ENCODE assay signal across 8 cellular contexts in genomic region chr6:142155895-142156757, GRCh38. TPM values are rescaled to one million over a fixed set of nuclear protein-coding genes. Genes with fewer than 3 reads are reported as not detected.
DNase-seq lines count a peak whose midpoint lies in the region; ATAC-seq and TF ChIP-seq lines count a peak whose summit lies in the region.

No MANE protein-coding gene starts in this region.

- no peaks in the 10 kb centered on the region for H3K9me3 Mint-ChIP-seq in activated T-helper 17 cell treated with anti-CD3 and anti-CD28 coated beads, Interleukin-2, amount 50 U/mL, for 72 hours

- peak overlapping the region; percentile 19 for H2BK5ac ChIP-seq in IMR-90 (ENCODE audit: low read depth, low read length, poor library complexity, severe bottlenecking)

- no peak overlapping the region for H3K27ac ChIP-seq in IMR-90 (ENCODE audit: insufficient read depth, low read length)
- H3K27ac ChIP-seq in tibial artery, result peak overlapping the region in 1 of 2 donors; percentile 14

- TF ChIP-seq RAD21 in IMR-90 (IDR thresholded peaks at IDR 0.05; ENCODE audit: low read length), result peak; percentile 39

- no peak overlapping the region for H2BK15ac ChIP-seq in IMR-90 (ENCODE audit: low read depth, low read length)

- no peak overlapping the region for H2BK20ac ChIP-seq in IMR-90 (ENCODE audit: low read depth, low read length)

- H3K56ac ChIP-seq in IMR-90 (ENCODE audit: extremely low read depth, insufficient read depth, low read length), result no peak overlapping the region

- no peak overlapping the region for H3K18ac ChIP-seq in IMR-90 (ENCODE audit: low read depth, low read length)

- peak; percentile 55 for DNase-seq in ACHN
- peak; percentile 37 for DNase-seq in IMR-90
- peak; percentile 31 for DNase-seq in iPS-NIHi7 (ENCODE audit: extremely low spot score)
- DNase-seq in tibial artery, result no peak

- dilution Hi-C loops in IMR-90 (cut with HindIII; ENCODE audit: low sequenced_read_pairs, unreplicated experiment), result no loop called here

- CTCF ChIA-PET in IMR-90 (lab: Yijun Ruan, JAX), result interaction anchor here (0.7 to 1.4 kb wide), 4 partner anchors 9 to 319 kb away, joined by 3 to 4 read pairs (median 4); partner anchors contain the start of genes NMBR and VTA1

- no peaks in the 10 kb centered on the region for H3K9me3 ChIP-seq in IMR-90 (ENCODE audit: control insufficient read depth, insufficient read depth, low read length)
- H3K9me3 ChIP-seq in tibial artery, result no peaks in the 10 kb centered on the region

- TF ChIP-seq CTCF in IMR-90 (conservative IDR thresholded peaks at IDR 0.05; ENCODE audit: low read depth, low read length), result peak; percentile 53
- peak; percentile 30 to 39 for TF ChIP-seq CTCF in tibial artery (IDR thresholded peaks at IDR 0.05)

- H2AK9ac ChIP-seq in IMR-90 (replicated peaks; ENCODE audit: low read depth, low read length, poor library complexity), result no peak overlapping the region

- H3K27me3 Mint-ChIP-seq in activated T-helper 17 cell treated with anti-CD3 and anti-CD28 coated beads, Interleukin-2, amount 50 U/mL, for 72 hours, result no peaks in the 10 kb centered on the region

- H3K4me1 Mint-ChIP-seq in activated T-helper 17 cell treated with anti-CD3 and anti-CD28 coated beads, Interleukin-2, amount 50 U/mL, for 72 hours, result peaks cover 34% of the 10 kb centered on the region

- TF ChIP-seq POLR2A in IMR-90 (IDR thresholded peaks at IDR 0.05; ENCODE audit: low read depth, low read length), result no peak

- H3K4me3 Mint-ChIP-seq in activated T-helper 17 cell treated with anti-CD3 and anti-CD28 coated beads, Interleukin-2, amount 50 U/mL, for 72 hours, result peak overlapping the region; percentile 19

- H3K4me1 ChIP-seq in IMR-90 (ENCODE audit: control insufficient read depth, insufficient read depth, low read length) (no peaks in the 10 kb centered on the region; the same call in 1 of the 2 replicates), tibial artery (peaks cover 0 to 34% (median 10%) of the 10 kb centered on the region in 4 donors)

- H3K27ac Mint-ChIP-seq in activated T-helper 17 cell treated with anti-CD3 and anti-CD28 coated beads, Interleukin-2, amount 50 U/mL, for 72 hours, result peak overlapping the region; percentile 18

- H2BK120ac ChIP-seq in IMR-90 (ENCODE audit: low read depth, low read length), result no peak overlapping the region

- H3K4me2 ChIP-seq in IMR-90 (ENCODE audit: low read depth, low read length), result peak overlapping the region; percentile 73; the same call in 1 of the 2 replicates

- POLR2A ChIA-PET in IMR-90 (lab: Charles Lee; ENCODE audit: unreplicated experiment), result no interaction called here

- peak; percentile 46 for ATAC-seq in GM18508 (IDR thresholded peaks at IDR 0.05; ENCODE audit: insufficient read depth, unreplicated experiment)
- ATAC-seq in IMR-90 (ENCODE audit: low read depth), result peak; percentile 46; the same call in 1 of the 2 replicates
- no peak for ATAC-seq in activated T-helper 17 cell treated with anti-CD3 and anti-CD28 coated beads, Interleukin-2, amount 50 U/mL, for 72 hours (replicated peaks)
- no peak for ATAC-seq in GM21717 (IDR thresholded peaks at IDR 0.05; ENCODE audit: unreplicated experiment)
- no peak for ATAC-seq in GM19395 (IDR thresholded peaks at IDR 0.05; ENCODE audit: unreplicated experiment)

- H3K79me1 ChIP-seq in IMR-90 (ENCODE audit: low read depth in 1 of 2, low read length in 2 of 2), result peaks cover 10 to 40% of the 10 kb centered on the region in 2 experiments

- no peak overlapping the region for H2AFZ ChIP-seq in IMR-90 (replicated peaks; ENCODE audit: low read length, poor library complexity)

- no peak overlapping the region; the same call in 1 of the 2 replicates for H3K23ac ChIP-seq in IMR-90 (ENCODE audit: low read depth, low read length)

- H3K4ac ChIP-seq in IMR-90 (ENCODE audit: low read depth, low read length), result no peak overlapping the region

- peak overlapping the region in 1 of 2 experiments; percentile 4; a peak in 1 of 4 replicates for H4K8ac ChIP-seq in IMR-90 (ENCODE audit: low read depth in 2 of 2, low read length in 2 of 2)

- in situ Hi-C loops in ACHN (cut with HindIII; ENCODE audit: low pct_ligation_motif_present, low pct_unique_long_range_greater_than_20kb, low sequenced_read_pairs) (no loop called here), IMR-90 (cut with MboI; ENCODE audit: low sequenced_read_pairs) (no loop called here)

- no peak overlapping the region for H2AK5ac ChIP-seq in IMR-90 (ENCODE audit: low read depth, low read length)

- H3K9me1 ChIP-seq in IMR-90 (ENCODE audit: insufficient read depth, low read length), result no peaks in the 10 kb centered on the region

- H4K91ac ChIP-seq in IMR-90 (ENCODE audit: insufficient read depth, low read depth, low read length), result no peak overlapping the region

- BruUV-seq in IMR-90 (replicated peaks; lab: Mats Ljungman, UMichigan), result no TSS peak

- H4K5ac ChIP-seq in IMR-90 (ENCODE audit: low read depth, low read length), result no peak overlapping the region

- no peak overlapping the region for H3K9ac ChIP-seq in IMR-90 (ENCODE audit: low read depth, low read length)

- H3K36me3 ChIP-seq in IMR-90 (ENCODE audit: control insufficient read depth, insufficient read depth, low read length), result no peaks in the 10 kb centered on the region
- no peaks in the 10 kb centered on the region for H3K36me3 ChIP-seq in tibial artery

- no peak overlapping the region for H3K14ac ChIP-seq in IMR-90 (replicated peaks; ENCODE audit: low read depth, low read length)

- H3K27me3 ChIP-seq in IMR-90 (ENCODE audit: control insufficient read depth, insufficient read depth, low read length) (no peaks in the 10 kb centered on the region), tibial artery (no peaks in the 10 kb centered on the region)

- H3K36me3 Mint-ChIP-seq in activated T-helper 17 cell treated with anti-CD3 and anti-CD28 coated beads, Interleukin-2, amount 50 U/mL, for 72 hours (ENCODE audit: low read depth), result peaks cover 23% of the 10 kb centered on the region

- H4K20me1 ChIP-seq in IMR-90 (ENCODE audit: insufficient read depth, low read length), result no peaks in the 10 kb centered on the region; the same call in 1 of the 2 replicates

- intact Hi-C loops in IMR-90 (cut with micrococcal nuclease) (no loop called here), tibial artery (cut with DNase I; ENCODE audit: low total_unique reads) (no loop called here)

- H3K4me3 ChIP-seq in IMR-90 (ENCODE audit: insufficient read depth, low read depth, low read length) (no peak overlapping the region), tibial artery (no peak overlapping the region)

- WGBS in IMR-90 (ENCODE audit: extremely low coverage in 2 of 2, insufficient read length in 1 of 2), 2 experiments, result 52% methylated on average over 2 of the region's 5 CpGs; no CpG with 5 or more reads in 1 of the 2 experiments

TF ChIP-seq in IMR-90, 13 proteins besides CTCF, POLR2A, EP300 and RAD21:
- TF ChIP-seq SMC3 (IDR thresholded peaks at IDR 0.05; ENCODE audit: low read depth, low read length) (peak; percentile 32; the same call in 1 of the 2 replicates), MAZ (IDR thresholded peaks at IDR 0.05; ENCODE audit: borderline replicate concordance, low read depth, low read length) (no peak)

RNA-seq across cellular contexts. Expression of gene VTA1, which starts 9.1 kb away (rescaled TPM):
- total RNA-seq in IMR-90 (2012; rRNA removed), result 104 and 120 TPM in 2 replicates
- 60.3 and 60.9 TPM in 2 replicates for polyA plus RNA-seq in IMR-90 (2012; rRNA removed)
- 18.8 and 20.3 TPM in 2 replicates for polyA plus RNA-seq in IMR-90 (2012; cell fraction: cytosol; rRNA removed)
- polyA plus RNA-seq in IMR-90 (2012; cell fraction: nucleus; rRNA removed; ENCODE audit: low replicate concordance), result 5.4 and 36.7 TPM in 2 replicates
- total RNA-seq in activated T-helper 17 cell treated with anti-CD3 and anti-CD28 coated beads, Interleukin-2, amount 50 U/mL, for 72 hours, result 10 to 100 TPM; 40.6 to 49.0 TPM

RNA-seq across cellular contexts. Expression of gene NMBR, which starts 9.2 kb away (rescaled TPM):
- total RNA-seq in IMR-90 (2012; rRNA removed), result not detected in 2 replicates
- not detected in 2 replicates for polyA plus RNA-seq in IMR-90 (2012; rRNA removed)
- not detected in 2 replicates for polyA plus RNA-seq in IMR-90 (2012; cell fraction: cytosol; rRNA removed)
- polyA plus RNA-seq in IMR-90 (2012; cell fraction: nucleus; rRNA removed; ENCODE audit: low replicate concordance), result not detected in 2 replicates
- not detected for total RNA-seq in activated T-helper 17 cell treated with anti-CD3 and anti-CD28 coated beads, Interleukin-2, amount 50 U/mL, for 72 hours

RNA-seq across cellular contexts. Expression of gene GJE1, which starts 23.4 kb away (rescaled TPM):
- not detected in 2 replicates for total RNA-seq in IMR-90 (2012; rRNA removed)
- polyA plus RNA-seq in IMR-90 (2012; rRNA removed), result not detected in 2 replicates
- not detected in 2 replicates for polyA plus RNA-seq in IMR-90 (2012; cell fraction: cytosol; rRNA removed)
- not detected in 2 replicates for polyA plus RNA-seq in IMR-90 (2012; cell fraction: nucleus; rRNA removed; ENCODE audit: low replicate concordance)
- not detected for total RNA-seq in activated T-helper 17 cell treated with anti-CD3 and anti-CD28 coated beads, Interleukin-2, amount 50 U/mL, for 72 hours

Comparison
In these comparisons a context has a peak if more than half of its experiments do, and no peak if none do; other contexts are left out.
1. DNase-seq: peak in ACHN (single experiment), IMR-90 (single experiment) and iPS-NIHi7 (single experiment); none in tibial artery (0 of 2).
2. ATAC-seq: peak in GM18508 (single experiment) and IMR-90 (single experiment); none in activated T-helper 17 cell treated with anti-CD3 and anti-CD28 coated beads, Interleukin-2, amount 50 U/mL, for 72 hours (single experiment), GM21717 (single experiment) and GM19395 (single experiment).